In genomic region chr12:24838531-24838950, GRCh38 we compare ENCODE assay signal across 8 cellular contexts.
DNase-seq lines count a peak whose midpoint lies in the region; ATAC-seq and TF ChIP-seq lines count a peak whose summit lies in the region.

No MANE protein-coding gene starts in this region.

- TF ChIP-seq CTCF in BJ (IDR thresholded peaks at IDR 0.05; ENCODE audit: insufficient read depth, low read depth, low read length): no peak

- no peak overlapping the region for H3K4me3 ChIP-seq in BJ (ENCODE audit: low read depth, low read length)
- H3K4me3 ChIP-seq in muscle layer of duodenum (ENCODE audit: low read depth in 1 of 2, low read length in 2 of 2): no peak overlapping the region

- no peak overlapping the region for H3K4me3 Mint-ChIP-seq in activated naive CD8-positive, alpha-beta T cell treated with anti-CD3 and anti-CD28 coated beads for 36 hours

- POLR2A ChIA-PET in BJ (lab: Charles Lee): interaction anchor here (1.0 kb wide), 1 partner anchor 108 kb away, joined by 3 read pairs; no protein-coding TSS in a partner anchor

- H3K36me3 ChIP-seq in BJ (ENCODE audit: control insufficient read depth, insufficient read depth, low read length) (peaks cover 2% of the 10 kb centered on the region; the same call in 1 of the 2 replicates), muscle layer of duodenum (ENCODE audit: control insufficient read depth in 1 of 2, insufficient read depth in 2 of 2, low read length in 2 of 2) (peaks cover 0 to 5% of the 10 kb centered on the region in 2 donors)

- H3K27ac ChIP-seq in muscle layer of duodenum (ENCODE audit: low read length): peak overlapping the region; percentile 37

- no peaks in the 10 kb centered on the region for H3K9me3 ChIP-seq in muscle layer of duodenum (ENCODE audit: control insufficient read depth in 1 of 2, low read length in 2 of 2)

- DNase-seq in BJ (ENCODE audit: low read depth) (peak; percentile 88), NCI-H774 (lab: John Stamatoyannopoulos, UW) (no peak), LoVo (ENCODE audit: low spot score) (no peak)
- DNase-seq in activated naive CD8-positive, alpha-beta T cell treated with anti-CD3 and anti-CD28 coated beads for 36 hours: peak; percentile 11
- no peak for DNase-seq in central memory CD4-positive, alpha-beta T cell

- H3K4me1 ChIP-seq in muscle layer of duodenum (ENCODE audit: control insufficient read depth in 1 of 2, insufficient read depth in 2 of 2, low read length in 2 of 2): peaks cover 13 to 20% of the 10 kb centered on the region in 2 donors

- ATAC-seq in GM19438 (IDR thresholded peaks at IDR 0.05; ENCODE audit: low read depth, unreplicated experiment) (peak; percentile 52), HG03432 (IDR thresholded peaks at IDR 0.05; ENCODE audit: unreplicated experiment) (peak; percentile 56)

- peaks cover 36% of the 10 kb centered on the region for H3K4me1 Mint-ChIP-seq in activated naive CD8-positive, alpha-beta T cell treated with anti-CD3 and anti-CD28 coated beads for 36 hours

- CTCF ChIA-PET in BJ (lab: Yijun Ruan, JAX): interaction anchor here (0.6 to 1.8 kb wide), 4 partner anchors 16 to 102 kb away, joined by 3 to 7 read pairs (median 3); no protein-coding TSS in a partner anchor

- peaks cover 8% of the 10 kb centered on the region for H3K9me3 Mint-ChIP-seq in activated naive CD8-positive, alpha-beta T cell treated with anti-CD3 and anti-CD28 coated beads for 36 hours

- no peaks in the 10 kb centered on the region for H3K27me3 ChIP-seq in BJ (ENCODE audit: control insufficient read depth, insufficient read depth, low read length)
- no peaks in the 10 kb centered on the region for H3K27me3 ChIP-seq in muscle layer of duodenum (ENCODE audit: low read depth, low read length)

- H3K27ac Mint-ChIP-seq in activated naive CD8-positive, alpha-beta T cell treated with anti-CD3 and anti-CD28 coated beads for 36 hours: peak overlapping the region; percentile 82

- H3K27me3 Mint-ChIP-seq in activated naive CD8-positive, alpha-beta T cell treated with anti-CD3 and anti-CD28 coated beads for 36 hours: peaks cover 22% of the 10 kb centered on the region

- H3K36me3 Mint-ChIP-seq in activated naive CD8-positive, alpha-beta T cell treated with anti-CD3 and anti-CD28 coated beads for 36 hours: peaks cover 44% of the 10 kb centered on the region

Comparison
In these comparisons a context has a peak if more than half of its experiments do, and no peak if none do; other contexts are left out.
1. DNase-seq: peak in BJ (single experiment) and activated naive CD8-positive, alpha-beta T cell treated with anti-CD3 and anti-CD28 coated beads for 36 hours (single experiment); none in NCI-H774 (single experiment), LoVo (single experiment) and central memory CD4-positive, alpha-beta T cell (single experiment).